Comparison of ENCODE assay signal across 24 cellular contexts in the genomic region with DNA sequence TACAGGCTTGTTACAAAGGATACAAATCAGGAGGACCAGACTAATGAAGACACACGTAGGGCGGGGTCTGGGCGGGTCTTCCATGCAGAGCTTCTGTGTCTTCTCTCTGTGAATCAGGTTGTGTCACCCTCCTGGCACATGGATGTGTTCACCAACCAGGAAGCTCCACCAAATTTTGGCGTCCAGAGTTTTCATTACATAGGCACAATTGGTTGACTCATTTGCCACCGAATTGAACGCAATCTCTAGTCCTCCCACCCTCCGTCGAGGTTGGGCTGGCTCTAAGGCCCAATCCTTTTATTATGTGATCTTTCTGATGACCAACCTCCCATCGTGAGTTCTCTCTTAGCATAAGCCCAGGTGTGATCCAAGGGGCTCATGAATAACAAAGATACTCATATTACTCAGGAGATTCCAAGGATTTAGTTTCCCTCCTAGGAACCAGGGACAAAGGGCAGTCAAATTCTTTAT. TPM values are rescaled to one million over a fixed set of nuclear protein-coding genes. Genes with fewer than 3 reads are reported as not detected.
DNase-seq lines count a peak whose midpoint lies in the region; ATAC-seq and TF ChIP-seq lines count a peak whose summit lies in the region.
"Had no signal": no experiment of that assay in that cellular context is flagged by ENCODE, and none has a peak within 500 bp of the region (broad histone marks: within the 10 kb centered on the region; RNA-seq: fewer than 3 reads in every experiment).

No MANE protein-coding gene starts in this region.

- peak overlapping the region; percentile 87 to 91 (median 88) for H3K27ac Mint-ChIP-seq in nephron
- H3K27ac Mint-ChIP-seq in MCF 10A (ENCODE audit: low read depth, unreplicated experiment) = no peak overlapping the region
- H3K27ac Mint-ChIP-seq: activated CD4-positive, alpha-beta T cell treated with anti-CD3 and anti-CD28 coated beads, Interleukin-2, amount 10 ng/mL, durations not matched to agents 24 days and 14 days; activated naive CD8-positive, alpha-beta T cell; natural killer cell treated with Interleukin-12 subunit alpha and Interleukin-12 subunit beta and Interleukin-15 and Interleukin-18, amount 100 ng/mL, for 72 hours; stimulated activated memory B cell treated with anti-CD40 and anti-IgM and Interleukin-4, amounts not matched to agents 10 μg/mL and 1 μg/mL and 100 μg/mL, for 72 hours had no signal

- no TSS peak for BruUV-seq in MCF 10A (replicated peaks; lab: Mats Ljungman, UMichigan)

- peak overlapping the region; percentile 44; the same call in 1 of the 2 replicates for H3K4me2 ChIP-seq in BLaER1
- H3K4me2 ChIP-seq: A549 had no signal

- H3K27ac ChIP-seq in BLaER1 = no peak overlapping the region
- H3K27ac ChIP-seq: A549, dorsolateral prefrontal cortex, prostate gland had no signal

- H3K27me3 Mint-ChIP-seq in nephron (ENCODE audit: low read depth) = no peaks in the 10 kb centered on the region
- no peaks in the 10 kb centered on the region for H3K27me3 Mint-ChIP-seq in MCF 10A (ENCODE audit: insufficient read depth, unreplicated experiment)
- H3K27me3 Mint-ChIP-seq: activated naive CD8-positive, alpha-beta T cell had no signal

- POLR2A ChIA-PET in MCF 10A (lab: Yijun Ruan, JAX) = no interaction called here

- H3K4me1 Mint-ChIP-seq in nephron (peaks cover 50% of the 10 kb centered on the region), MCF 10A (ENCODE audit: insufficient read depth, unreplicated experiment) (peaks cover 14% of the 10 kb centered on the region)
- H3K4me1 Mint-ChIP-seq: stimulated activated memory B cell treated with anti-CD40 and anti-IgM and Interleukin-4, amounts not matched to agents 10 μg/mL and 1 μg/mL and 100 μg/mL, for 72 hours had no signal

- H3K9me3 Mint-ChIP-seq in nephron (peaks cover 25% of the 10 kb centered on the region), MCF 10A (ENCODE audit: unreplicated experiment) (no peaks in the 10 kb centered on the region)

- intact Hi-C loops in MCF 10A (cut with micrococcal nuclease) = no loop called here

- H3K4me3 Mint-ChIP-seq in nephron = no peak overlapping the region
- no peak overlapping the region for H3K4me3 Mint-ChIP-seq in MCF 10A (ENCODE audit: unreplicated experiment)
- H3K4me3 Mint-ChIP-seq: activated CD4-positive, alpha-beta T cell treated with anti-CD3 and anti-CD28 coated beads, Interleukin-2, amount 10 ng/mL, durations not matched to agents 24 days and 14 days; activated naive CD8-positive, alpha-beta T cell; natural killer cell treated with Interleukin-12 subunit alpha and Interleukin-12 subunit beta and Interleukin-15 and Interleukin-18, amount 100 ng/mL, for 72 hours; stimulated activated memory B cell treated with anti-CD40 and anti-IgM and Interleukin-4, amounts not matched to agents 10 μg/mL and 1 μg/mL and 100 μg/mL, for 72 hours had no signal

- TF ChIP-seq CTCF in nephron (IDR thresholded peaks at IDR 0.05; ENCODE audit: unreplicated experiment in 3 of 3) (no peak), MCF 10A (IDR thresholded peaks at IDR 0.05; ENCODE audit: unreplicated experiment) (no peak)

- H3K27me3 ChIP-seq in BLaER1 (no peaks in the 10 kb centered on the region), MG63 (no peaks in the 10 kb centered on the region)
- H3K27me3 ChIP-seq: BE2C, dorsolateral prefrontal cortex had no signal

- H3K36me3 Mint-ChIP-seq in nephron (ENCODE audit: low read depth) (peaks cover 4% of the 10 kb centered on the region), MCF 10A (ENCODE audit: insufficient read depth, unreplicated experiment) (no peaks in the 10 kb centered on the region)
- H3K36me3 Mint-ChIP-seq: stimulated activated memory B cell treated with anti-CD40 and anti-IgM and Interleukin-4, amounts not matched to agents 10 μg/mL and 1 μg/mL and 100 μg/mL, for 72 hours had no signal

- H3K36me3 ChIP-seq in BLaER1 = peaks cover 9% of the 10 kb centered on the region; the same call in 1 of the 2 replicates
- no peaks in the 10 kb centered on the region for H3K36me3 ChIP-seq in MG63
- H3K36me3 ChIP-seq: BE2C, prostate gland had no signal

- H4K20me1 ChIP-seq in BLaER1 = no peaks in the 10 kb centered on the region

- H3K4me3 ChIP-seq in BLaER1 = no peak overlapping the region
- no peak overlapping the region for H3K4me3 ChIP-seq in MG63
- H3K4me3 ChIP-seq: A549, dorsolateral prefrontal cortex, prostate gland had no signal

- no peak overlapping the region for H3K9ac ChIP-seq in BLaER1

- H3K9me3 ChIP-seq in BLaER1 (peaks cover 34% of the 10 kb centered on the region), MG63 (no peaks in the 10 kb centered on the region)
- H3K9me3 ChIP-seq: A549, prostate gland had no signal

- ATAC-seq in HG03108 (IDR thresholded peaks at IDR 0.05; ENCODE audit: unreplicated experiment) = no peak
- ATAC-seq: A549; left colon; natural killer cell treated with Interleukin-12 subunit alpha and Interleukin-12 subunit beta and Interleukin-15 and Interleukin-18, amount 100 ng/mL, for 72 hours; Panc1; stimulated activated memory B cell treated with anti-CD40 and anti-IgM and Interleukin-4, amounts not matched to agents 10 μg/mL and 1 μg/mL and 100 μg/mL, for 72 hours had no signal

- CTCF ChIA-PET in MCF 10A (lab: Yijun Ruan, JAX) = no interaction called here

- DNase-seq in MG63 (peak; percentile 54), iPS DF 19.7 (ENCODE audit: low read depth, low spot score) (peak; percentile 85), NCI-H748 (lab: John Stamatoyannopoulos, UW; ENCODE audit: unreplicated experiment) (no peak), MCF 10A (ENCODE audit: unreplicated experiment) (no peak)
- no peak for DNase-seq in stimulated activated CD4-positive, alpha-beta T cell treated with anti-CD3 and anti-CD28 coated beads, Interleukin-4, amount 100 ng/mL, for 4 hours
- DNase-seq: activated CD4-positive, alpha-beta T cell treated with anti-CD3 and anti-CD28 coated beads, Interleukin-2, amount 10 ng/mL, durations not matched to agents 24 days and 14 days; BE2C; dorsolateral prefrontal cortex; foreskin melanocyte; left colon; midbrain; NCI-H1105 treated with DMSO at 0.1 percent for 48 hours; NCI-H510A; NK-92 treated with Interleukin-12 subunit alpha and Interleukin-12 subunit beta, amount 100 ng/mL, for 24 hours; stimulated activated CD4-positive, alpha-beta T cell treated with anti-CD3 and anti-CD28 coated beads, Interleukin-1b, Interleukin-23, amount 100 ng/mL, for 48 hours had no signal

- H3K4me1 ChIP-seq in BLaER1 = peaks cover 53% of the 10 kb centered on the region
- H3K4me1 ChIP-seq: prostate gland had no signal

RNA-seq across cellular contexts. Expression of a gene that starts 36.3 kb away (rescaled TPM):
- 16.7 and 52.0 TPM in 2 replicates for total RNA-seq in MG63 (2014; rRNA removed; shearing (Covaris generic); ENCODE audit: low replicate concordance)
- total RNA-seq in MCF 10A (2022) = 59.7 and 66.0 TPM in 2 replicates

Comparison
In these comparisons a context has a peak if more than half of its experiments do, and no peak if none do; other contexts are left out.
1. DNase-seq: peak in MG63 (single experiment) and iPS DF 19.7 (single experiment); none in stimulated activated CD4-positive, alpha-beta T cell treated with anti-CD3 and anti-CD28 coated beads, Interleukin-4, amount 100 ng/mL, for 4 hours (0 of 2), NCI-H748 (single experiment) and MCF 10A (single experiment).